ENCODE assay signal across 19 cellular contexts in the genomic region with DNA sequence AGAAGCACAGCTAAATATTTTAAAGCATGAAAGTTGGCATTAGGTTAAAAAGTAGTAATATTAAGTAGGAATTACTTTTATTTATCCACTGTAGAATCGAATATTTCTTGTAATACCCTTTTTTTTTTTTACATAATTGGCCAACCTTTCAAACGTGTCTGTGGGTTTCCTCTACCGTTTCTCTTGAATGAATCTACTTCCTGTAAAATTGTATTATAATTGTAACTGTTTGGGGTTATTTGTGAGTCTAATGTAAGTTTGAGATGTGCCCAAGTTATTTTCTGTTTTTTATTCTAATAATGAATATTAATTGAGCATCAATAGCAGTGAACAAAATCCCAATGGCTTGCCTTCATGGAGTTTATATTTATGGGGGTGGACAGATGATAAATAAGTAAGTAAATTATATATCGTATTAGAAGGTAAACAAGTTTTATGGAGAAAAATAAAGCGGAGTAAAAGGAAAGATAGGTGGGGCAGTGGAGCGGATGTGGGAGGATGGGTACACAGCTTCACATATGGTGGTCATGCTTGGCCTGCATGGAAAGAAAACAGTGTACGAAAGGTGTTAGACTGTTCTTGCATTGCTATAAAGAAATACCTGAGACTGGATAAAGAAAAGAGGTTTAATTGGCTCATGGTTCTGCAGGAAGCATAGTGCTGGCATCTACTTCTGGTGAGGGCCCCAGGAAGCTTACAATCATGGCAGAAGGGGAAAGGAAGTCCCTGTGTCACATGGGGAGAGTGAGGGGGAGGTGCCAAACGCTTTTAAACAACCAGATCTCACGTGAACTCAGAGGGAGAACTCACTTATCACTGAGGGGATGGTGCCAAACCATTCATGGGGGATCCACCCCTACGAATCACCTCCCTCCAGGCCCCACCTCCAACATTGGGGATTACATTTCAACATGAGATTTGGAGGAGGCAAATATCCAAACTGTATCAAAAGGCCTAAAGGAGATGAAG. TPM values are rescaled to one million over a fixed set of nuclear protein-coding genes. Genes with fewer than 3 reads are reported as not detected.
DNase-seq lines count a peak whose midpoint lies in the region; ATAC-seq and TF ChIP-seq lines count a peak whose summit lies in the region.
"Had no signal": no experiment of that assay in that cellular context is flagged by ENCODE, and none has a peak within 500 bp of the region (broad histone marks: within the 10 kb centered on the region; RNA-seq: fewer than 3 reads in every experiment).

No MANE protein-coding gene starts in this region.

- CTCF ChIA-PET in WTC11 (lab: Charles Lee) = interaction anchor here (1.3 kb wide), 1 partner anchor 43 kb away, joined by 4 read pairs; no protein-coding TSS in a partner anchor

- H3K79me2 ChIP-seq in trophoblast cell (ENCODE audit: control insufficient read depth, insufficient read depth, low read length, poor library complexity) = peaks cover under 1% of the 10 kb centered on the region

- no peak overlapping the region for H2AK5ac ChIP-seq in trophoblast cell (ENCODE audit: low read length)

- H3K4me1 ChIP-seq in BLaER1 = peaks cover 62% of the 10 kb centered on the region
- no peaks in the 10 kb centered on the region for H3K4me1 ChIP-seq in trophoblast cell (ENCODE audit: control insufficient read depth in 1 of 2, insufficient read depth in 2 of 2, low read length in 2 of 2)

- H3K4me1 Mint-ChIP-seq in IgD-negative memory B cell (peaks cover 42 to 64% (median 55%) of the 10 kb centered on the region in 3 donors), WTC11 (peaks cover 41% of the 10 kb centered on the region), HFFc6 (ENCODE audit: low read depth) (peaks cover 43% of the 10 kb centered on the region)

- H3K79me1 ChIP-seq in trophoblast cell (ENCODE audit: low read length) = peaks cover under 1% of the 10 kb centered on the region

- POLR2A ChIA-PET in WTC11 (lab: Charles Lee) = no interaction called here

- H3K36me3 ChIP-seq in BLaER1 (peaks cover 38% of the 10 kb centered on the region), trophoblast cell (ENCODE audit: control insufficient read depth in 1 of 2, insufficient read depth in 2 of 2, low read length in 2 of 2) (no peaks in the 10 kb centered on the region)
- H3K36me3 ChIP-seq: SJSA1 had no signal

- H3K27me3 ChIP-seq in BLaER1 (no peaks in the 10 kb centered on the region), trophoblast cell (ENCODE audit: insufficient read depth, low read length) (no peaks in the 10 kb centered on the region)
- H3K27me3 ChIP-seq: SJSA1 had no signal

- peak overlapping the region; percentile 57 to 96 (median 96) for H3K27ac Mint-ChIP-seq in IgD-negative memory B cell
- H3K27ac Mint-ChIP-seq in WTC11 = no peak overlapping the region
- H3K27ac Mint-ChIP-seq in HFFc6 = no peak overlapping the region
- H3K27ac Mint-ChIP-seq: CD4-positive, CD25-positive, alpha-beta regulatory T cell had no signal

- DNase-seq in WTC11 (ENCODE audit: low spot score) (no peak), trophoblast cell (no peak), foreskin melanocyte (no peak), HFFc6 (no peak), NCI-H69 (lab: John Stamatoyannopoulos, UW) (no peak)
- no peak for DNase-seq in activated CD4-positive, alpha-beta T cell treated with anti-CD3 and anti-CD28 coated beads, Interleukin-2, amount 50 U/mL, for 1 hour
- DNase-seq: Calu3; CD4-positive, CD25-positive, alpha-beta regulatory T cell; HCEC 1CT; KBM-7; NCI-H1436; NCI-H2029; NCI-H2171; NCI-H446 treated with DMSO at 0.1 percent for 48 hours; NCI-H748 treated with DMSO at 0.1 percent for 48 hours had no signal

- H3K4me3 Mint-ChIP-seq in IgD-negative memory B cell (peak overlapping the region; percentile 52 to 94 (median 84)), WTC11 (no peak overlapping the region), HFFc6 (no peak overlapping the region)
- H3K4me3 Mint-ChIP-seq: CD4-positive, CD25-positive, alpha-beta regulatory T cell had no signal

- 0 out of 2 replicates have a peak, but pooled peaks cover 9% of the 10 kb centered on the region for H4K20me1 ChIP-seq in BLaER1

- H3K18ac ChIP-seq in trophoblast cell (ENCODE audit: low read length) = no peak overlapping the region

- H3K27me3 Mint-ChIP-seq in IgD-negative memory B cell = peaks cover 2% of the 10 kb centered on the region
- H3K27me3 Mint-ChIP-seq in WTC11 (ENCODE audit: low read depth) = 0 out of 2 replicates have a peak, but pooled peaks cover 8% of the 10 kb centered on the region
- no peaks in the 10 kb centered on the region; the same call in none of the 2 replicates for H3K27me3 Mint-ChIP-seq in HFFc6 (ENCODE audit: insufficient read depth)

- peak; percentile 41 for ATAC-seq in WTC11

- H2BK12ac ChIP-seq in trophoblast cell (ENCODE audit: low read length) = no peak overlapping the region

- H4K12ac ChIP-seq in trophoblast cell (ENCODE audit: low read depth, low read length) = no peak overlapping the region

- H2BK5ac ChIP-seq in trophoblast cell (ENCODE audit: low read depth, low read length, poor library complexity) = no peak overlapping the region

- no peak overlapping the region for H4K91ac ChIP-seq in trophoblast cell (ENCODE audit: low read depth, low read length)

- H3K4me3 ChIP-seq in BLaER1 (peak overlapping the region; percentile 56), trophoblast cell (ENCODE audit: low read depth, low read length) (no peak overlapping the region)
- H3K4me3 ChIP-seq: SJSA1 had no signal

- H3K9me3 Mint-ChIP-seq in IgD-negative memory B cell = no peaks in the 10 kb centered on the region
- H3K9me3 Mint-ChIP-seq in WTC11 = no peaks in the 10 kb centered on the region
- H3K9me3 Mint-ChIP-seq in HFFc6 = no peaks in the 10 kb centered on the region

- WGBS in trophoblast cell (ENCODE audit: extremely low coverage, insufficient coverage, insufficient read length) = 100% methylated on average over 3 of the region's 10 CpGs

- TF ChIP-seq CTCF in WTC11 (IDR thresholded peaks at IDR 0.05) (no peak), HFFc6 (IDR thresholded peaks at IDR 0.05) (no peak)

- H3K4me2 ChIP-seq in BLaER1 (peak overlapping the region; percentile 88), trophoblast cell (ENCODE audit: low read length) (no peak overlapping the region)

- peak overlapping the region; percentile 33 for H3K4ac ChIP-seq in trophoblast cell (ENCODE audit: low read depth, low read length)

- H3K27ac ChIP-seq in BLaER1 (peak overlapping the region; percentile 85), trophoblast cell (ENCODE audit: low read depth, low read length) (no peak overlapping the region)
- H3K27ac ChIP-seq: SJSA1 had no signal

- H2AFZ ChIP-seq in trophoblast cell (ENCODE audit: insufficient read depth, low read length, poor library complexity) = no peak overlapping the region

- H3K9me3 ChIP-seq in BLaER1 (peaks cover 26% of the 10 kb centered on the region), trophoblast cell (ENCODE audit: insufficient read depth, low read depth, low read length) (no peaks in the 10 kb centered on the region)
- H3K9me3 ChIP-seq: SJSA1 had no signal

- H3K36me3 Mint-ChIP-seq in IgD-negative memory B cell = peaks cover 10% of the 10 kb centered on the region
- H3K36me3 Mint-ChIP-seq in WTC11 = 0 out of 2 replicates have a peak, but pooled peaks cover 2% of the 10 kb centered on the region
- peaks cover 9% of the 10 kb centered on the region; the same call in 1 of the 2 replicates for H3K36me3 Mint-ChIP-seq in HFFc6 (ENCODE audit: low read depth)
- H3K36me3 Mint-ChIP-seq: CD4-positive, CD25-positive, alpha-beta regulatory T cell had no signal

- no peak overlapping the region for H3K23ac ChIP-seq in trophoblast cell (ENCODE audit: low read length)

- H3K14ac ChIP-seq in trophoblast cell (ENCODE audit: low read length) = no peak overlapping the region

- no peak overlapping the region for H4K8ac ChIP-seq in trophoblast cell (ENCODE audit: low read depth, low read length)

- H3K9ac ChIP-seq in BLaER1 (no peak overlapping the region), trophoblast cell (ENCODE audit: low read length) (no peak overlapping the region)

- no peak overlapping the region for H2BK120ac ChIP-seq in trophoblast cell (ENCODE audit: insufficient read depth, low read length, poor library complexity)

TF ChIP-seq in WTC11, 78 proteins besides CTCF, POLR2A, EP300 and RAD21:
- TF ChIP-seq, protein P1, sequence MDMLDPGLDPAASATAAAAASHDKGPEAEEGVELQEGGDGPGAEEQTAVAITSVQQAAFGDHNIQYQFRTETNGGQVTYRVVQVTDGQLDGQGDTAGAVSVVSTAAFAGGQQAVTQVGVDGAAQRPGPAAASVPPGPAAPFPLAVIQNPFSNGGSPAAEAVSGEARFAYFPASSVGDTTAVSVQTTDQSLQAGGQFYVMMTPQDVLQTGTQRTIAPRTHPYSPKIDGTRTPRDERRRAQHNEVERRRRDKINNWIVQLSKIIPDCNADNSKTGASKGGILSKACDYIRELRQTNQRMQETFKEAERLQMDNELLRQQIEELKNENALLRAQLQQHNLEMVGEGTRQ (CRISPR knock-in tag; IDR thresholded peaks at IDR 0.05) = peak; percentile 33; the same call in 1 of the 2 replicates
- TF ChIP-seq, protein P2, sequence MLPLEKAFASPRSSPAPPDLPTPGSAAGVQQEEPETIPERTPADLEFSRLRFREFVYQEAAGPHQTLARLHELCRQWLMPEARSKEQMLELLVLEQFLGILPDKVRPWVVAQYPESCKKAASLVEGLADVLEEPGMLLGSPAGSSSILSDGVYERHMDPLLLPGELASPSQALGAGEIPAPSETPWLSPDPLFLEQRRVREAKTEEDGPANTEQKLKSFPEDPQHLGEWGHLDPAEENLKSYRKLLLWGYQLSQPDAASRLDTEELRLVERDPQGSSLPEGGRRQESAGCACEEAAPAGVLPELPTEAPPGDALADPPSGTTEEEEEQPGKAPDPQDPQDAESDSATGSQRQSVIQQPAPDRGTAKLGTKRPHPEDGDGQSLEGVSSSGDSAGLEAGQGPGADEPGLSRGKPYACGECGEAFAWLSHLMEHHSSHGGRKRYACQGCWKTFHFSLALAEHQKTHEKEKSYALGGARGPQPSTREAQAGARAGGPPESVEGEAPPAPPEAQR (CRISPR knock-in tag; IDR thresholded peaks at IDR 0.05) = no peak

RNA-seq across cellular contexts. Expression of a gene that starts 5.4 kb away (rescaled TPM):
- polyA plus RNA-seq in IgD-negative memory B cell = 72.8 TPM
- total RNA-seq in WTC11 (2021) = 30.4 to 32.7 TPM (median 32.0 TPM) in 3 replicates
- 40.5 and 42.5 TPM in 2 replicates for polyA plus RNA-seq in trophoblast cell (2013)
- total RNA-seq in HFFc6 (2021; fragmentation: NEBNext Ultra II Directional; extraction: Animal tissue kit (Norgen Biotek cat#: 25700)) = 10 to 100 TPM; 19.5 to 60.9 (median 23.4) TPM

RNA-seq across cellular contexts. Expression of a gene that starts 45.9 kb away (rescaled TPM):
- polyA plus RNA-seq in IgD-negative memory B cell = not detected
- total RNA-seq in WTC11 (2021) = 0.32 to 1.6 TPM (median 1.4 TPM) in 3 replicates
- 0.31 and 0.68 TPM in 2 replicates for polyA plus RNA-seq in trophoblast cell (2013)
- not detected for total RNA-seq in HFFc6 (2021; fragmentation: NEBNext Ultra II Directional; extraction: Animal tissue kit (Norgen Biotek cat#: 25700))
- total RNA-seq: A673; CD4-positive, CD25-positive, alpha-beta regulatory T cell; SJSA1 had no signal
- polyA plus RNA-seq: CD4-positive, CD25-positive, alpha-beta regulatory T cell had no signal

Comparison
In these comparisons a context has a peak if more than half of its experiments do, and no peak if none do; other contexts are left out.
1. H3K27ac Mint-ChIP-seq: peak in IgD-negative memory B cell (3 of 3); none in WTC11 (single experiment) and HFFc6 (single experiment).
2. H3K4me3 Mint-ChIP-seq: peak in IgD-negative memory B cell (4 of 4); none in WTC11 (single experiment) and HFFc6 (single experiment).